Comparison of ENCODE assay signal across 8 cellular contexts in the genomic region with DNA sequence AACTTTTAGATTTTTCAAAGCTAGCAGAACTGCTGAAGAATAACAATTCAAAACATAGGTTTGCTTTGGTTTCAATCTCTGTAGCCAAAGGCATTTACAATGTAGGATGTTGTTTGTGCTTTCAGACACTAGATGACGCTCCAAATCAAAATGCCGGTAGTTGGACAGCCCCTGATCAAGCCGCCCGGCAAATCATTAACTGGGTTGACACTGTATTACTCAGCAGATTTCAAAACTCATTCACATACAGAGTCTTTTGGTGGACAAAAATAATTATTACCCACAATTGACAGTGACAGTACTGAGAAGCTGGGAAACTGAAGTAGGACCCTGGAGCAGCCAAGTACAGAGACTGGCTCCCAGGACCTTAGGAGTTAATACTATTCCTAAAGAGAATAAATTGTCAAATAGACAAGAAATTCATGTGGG. TPM values are rescaled to one million over a fixed set of nuclear protein-coding genes. Genes with fewer than 3 reads are reported as not detected.
DNase-seq lines count a peak whose midpoint lies in the region; ATAC-seq, FAIRE-seq and TF ChIP-seq lines count a peak whose summit lies in the region.

No MANE protein-coding gene starts in this region.

- no peaks in the 10 kb centered on the region for H3K79me2 ChIP-seq in HepG2 (ENCODE audit: insufficient read depth, low read length)

- peak overlapping the region; percentile 74 for H3K4me2 ChIP-seq in HepG2 (ENCODE audit: low read depth, low read length)

- H3K27ac ChIP-seq in colonic mucosa = no peak overlapping the region
- H3K27ac ChIP-seq in HepG2 (ENCODE audit: extremely low read length, insufficient read depth, low read length) = peak overlapping the region; percentile 71
- peak overlapping the region in 3 of 5 donors; percentile 15 to 41 (median 21) for H3K27ac ChIP-seq in stomach

- intact Hi-C loops in colonic mucosa (cut with DNase I) (loop anchor here (2.0 kb wide), 1 partner anchor 31 kb away; no protein-coding TSS in a partner anchor), HepG2 (cut with micrococcal nuclease; ENCODE audit: unreplicated experiment) (loop anchor here (1.0 to 10.0 kb wide), 3 partner anchors 31 to 249 kb away; no protein-coding TSS in a partner anchor), stomach (cut with DNase I; ENCODE audit: low total_unique reads) (no loop called here)

- POLR2A ChIA-PET in HepG2 (lab: Yijun Ruan, JAX) = interaction anchor here (0.7 to 2.2 kb wide), 7 partner anchors 20 to 1390 kb away, joined by 3 to 6 read pairs (median 3); a partner anchor contains a TSS

- ATAC-seq in GM18505 (IDR thresholded peaks at IDR 0.05; ENCODE audit: unreplicated experiment) = peak; percentile 82
- peak; percentile 59 for ATAC-seq in HG02884 (IDR thresholded peaks at IDR 0.05; ENCODE audit: unreplicated experiment)
- ATAC-seq in HepG2 = peak; percentile 94

- WGBS in HepG2 (ENCODE audit: low lambda C conversion rate) = 2% methylated on average over 4 of the region's 4 CpGs
- 0 to 1% (median 0%) methylated on average over 4 of the region's 4 CpGs for WGBS in stomach, 5 donors

- peak; percentile 92 for FAIRE-seq in HepG2 (lab: Jason Lieb, UNC)

- no peaks in the 10 kb centered on the region for H3K4me1 ChIP-seq in colonic mucosa
- peaks cover 22% of the 10 kb centered on the region for H3K4me1 ChIP-seq in HepG2 (ENCODE audit: insufficient read depth, low read length)
- peaks cover 2 to 14% (median 6%) of the 10 kb centered on the region in 4 donors for H3K4me1 ChIP-seq in stomach

- H3K9me3 ChIP-seq in colonic mucosa (no peaks in the 10 kb centered on the region), HepG2 (ENCODE audit: low read length) (no peaks in the 10 kb centered on the region), stomach (no peaks in the 10 kb centered on the region)

- H3K36me3 ChIP-seq in colonic mucosa (no peaks in the 10 kb centered on the region), HepG2 (replicated peaks in 1 of 2; ENCODE audit: control insufficient read depth in 1 of 2, insufficient read depth in 2 of 2, low read length in 2 of 2) (no peaks in the 10 kb centered on the region), stomach (no peaks in the 10 kb centered on the region)

- TF ChIP-seq RAD21 in HepG2 (CRISPR knock-in tag; IDR thresholded peaks at IDR 0.05) = peak; percentile 95

- TF ChIP-seq POLR2A in GM18505 (IDR thresholded peaks at IDR 0.05; ENCODE audit: borderline replicate concordance, extremely low read depth, insufficient read depth, insufficient read length) (no peak), HepG2 (IDR thresholded peaks at IDR 0.05; ENCODE audit: insufficient read depth in 1 of 2, low read depth in 2 of 2, low read length in 2 of 2) (no peak), stomach (IDR thresholded peaks at IDR 0.05) (no peak)

- peak overlapping the region; percentile 51 for H2AFZ ChIP-seq in HepG2 (ENCODE audit: low read length)

- BruUV-seq in HepG2 (replicated peaks; lab: Mats Ljungman, UMichigan) = no TSS peak

- H3K27me3 ChIP-seq in colonic mucosa (no peaks in the 10 kb centered on the region), HepG2 (ENCODE audit: control insufficient read depth in 1 of 2, insufficient read depth in 2 of 2, low read length in 2 of 2) (no peaks in the 10 kb centered on the region), stomach (no peaks in the 10 kb centered on the region)

- CTCF ChIA-PET in HepG2 (lab: Yijun Ruan, JAX; ENCODE audit: low intra/inter-chr PET ratio, low total read pairs) = interaction anchor here (1.1 to 6.0 kb wide), 4 partner anchors 21 to 38 kb away, joined by 4 to 208 read pairs (median 7); partner anchors contain the start of gene HFE

- TF ChIP-seq CTCF in AG09319 (IDR thresholded peaks at IDR 0.05; ENCODE audit: low read depth, low read length) (peak; percentile 91), colonic mucosa (IDR thresholded peaks at IDR 0.05) (peak; percentile 86), HepG2 (CRISPR knock-in tag; IDR thresholded peaks at IDR 0.05) (peak; percentile 92), stomach (IDR thresholded peaks at IDR 0.05) (peak in 5 of 7 experiments; percentile 60 to 91 (median 73))

- in situ Hi-C loops in HepG2 (cut with HindIII; ENCODE audit: extremely low pct_ligation_motif_present, low pct_unique_long_range_greater_than_20kb) = no loop called here

- H3K9ac ChIP-seq in colonic mucosa (ENCODE audit: low read depth in 2 of 2, low read length in 2 of 2) = no peak overlapping the region
- peak overlapping the region; percentile 54; the same call in 1 of the 2 replicates for H3K9ac ChIP-seq in HepG2 (ENCODE audit: insufficient read depth, low read depth, low read length)

- peak in 1 of 2 experiments; percentile 59; a peak in 1 of 4 replicates for TF ChIP-seq EP300 in HepG2 (IDR thresholded peaks at IDR 0.05; ENCODE audit: low read depth in 2 of 2, low read length in 2 of 2)
- TF ChIP-seq EP300 in HepG2 (CRISPR knock-in tag; IDR thresholded peaks at IDR 0.05; ENCODE audit: borderline replicate concordance) = no peak
- no peak for TF ChIP-seq EP300 in stomach (IDR thresholded peaks at IDR 0.05)

- no peaks in the 10 kb centered on the region for H4K20me1 ChIP-seq in HepG2 (ENCODE audit: insufficient read depth, low read length)

- DNase-seq in AG09319 (ENCODE audit: extremely low read depth, low read depth) = peak; percentile 56
- DNase-seq in NCI-H1930 (lab: John Stamatoyannopoulos, UW) = peak; percentile 25 to 35
- peak; percentile 18 for DNase-seq in T-helper 9 cell
- DNase-seq in colonic mucosa = peak; percentile 81
- DNase-seq in HepG2 (ENCODE audit: low spot score) = peak; percentile 96
- DNase-seq in stomach = peak; percentile 78

- H3K4me3 ChIP-seq in colonic mucosa (no peak overlapping the region), HepG2 (replicated peaks in 1 of 3; ENCODE audit: insufficient read depth in 1 of 3, low read depth in 2 of 3, low read length in 3 of 3) (peak overlapping the region; percentile 12 to 40 (median 16); a peak in 3 of 6 replicates), stomach (no peak overlapping the region)

TF ChIP-seq in HepG2, 621 proteins besides CTCF, POLR2A, EP300 and RAD21 (continues in another document):
- TF ChIP-seq, protein P1, sequence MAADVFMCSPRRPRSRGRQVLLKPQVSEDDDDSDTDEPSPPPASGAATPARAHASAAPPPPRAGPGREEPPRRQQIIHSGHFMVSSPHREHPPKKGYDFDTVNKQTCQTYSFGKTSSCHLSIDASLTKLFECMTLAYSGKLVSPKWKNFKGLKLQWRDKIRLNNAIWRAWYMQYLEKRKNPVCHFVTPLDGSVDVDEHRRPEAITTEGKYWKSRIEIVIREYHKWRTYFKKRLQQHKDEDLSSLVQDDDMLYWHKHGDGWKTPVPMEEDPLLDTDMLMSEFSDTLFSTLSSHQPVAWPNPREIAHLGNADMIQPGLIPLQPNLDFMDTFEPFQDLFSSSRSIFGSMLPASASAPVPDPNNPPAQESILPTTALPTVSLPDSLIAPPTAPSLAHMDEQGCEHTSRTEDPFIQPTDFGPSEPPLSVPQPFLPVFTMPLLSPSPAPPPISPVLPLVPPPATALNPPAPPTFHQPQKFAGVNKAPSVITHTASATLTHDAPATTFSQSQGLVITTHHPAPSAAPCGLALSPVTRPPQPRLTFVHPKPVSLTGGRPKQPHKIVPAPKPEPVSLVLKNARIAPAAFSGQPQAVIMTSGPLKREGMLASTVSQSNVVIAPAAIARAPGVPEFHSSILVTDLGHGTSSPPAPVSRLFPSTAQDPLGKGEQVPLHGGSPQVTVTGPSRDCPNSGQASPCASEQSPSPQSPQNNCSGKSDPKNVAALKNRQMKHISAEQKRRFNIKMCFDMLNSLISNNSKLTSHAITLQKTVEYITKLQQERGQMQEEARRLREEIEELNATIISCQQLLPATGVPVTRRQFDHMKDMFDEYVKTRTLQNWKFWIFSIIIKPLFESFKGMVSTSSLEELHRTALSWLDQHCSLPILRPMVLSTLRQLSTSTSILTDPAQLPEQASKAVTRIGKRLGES (CRISPR knock-in tag; IDR thresholded peaks at IDR 0.05; ENCODE audit: borderline replicate concordance) = no peak
- no peak for TF ChIP-seq ZNF556 (CRISPR knock-in tag; IDR thresholded peaks at IDR 0.05; ENCODE audit: borderline replicate concordance)
- TF ChIP-seq ZNF576 (CRISPR knock-in tag; IDR thresholded peaks at IDR 0.05) = no peak
- TF ChIP-seq HIVEP1 (CRISPR knock-in tag; IDR thresholded peaks at IDR 0.05) = no peak
- 0 out of 2 replicates have a peak, but pooled peaks have one; percentile 37 for TF ChIP-seq ZNF124 (CRISPR knock-in tag; IDR thresholded peaks at IDR 0.05)
- TF ChIP-seq ZNF746 (CRISPR knock-in tag; IDR thresholded peaks at IDR 0.05) = no peak

RNA-seq across cellular contexts. Expression of gene HFE, which starts 21.3 kb away (rescaled TPM):
- total RNA-seq in colonic mucosa = 10 to 100 TPM; 11.1 to 11.8 TPM
- 1.9 and 3.7 TPM in 2 replicates for total RNA-seq in HepG2 (2016; rRNA removed; fragmentation: Illumina TruSeq; extraction: Trizol)
- 0.18 and 0.51 TPM in 2 replicates for total RNA-seq in HepG2 (2016; cell fraction: cytosol; rRNA removed; fragmentation: Illumina TruSeq; extraction: Trizol; ENCODE audit: low read depth)
- 1.9 and 4.9 TPM in 2 replicates for total RNA-seq in HepG2 (2016; cell fraction: insoluble cytoplasmic fraction; rRNA removed; fragmentation: Illumina TruSeq; extraction: Trizol)
- 0.41 and 0.49 TPM in 2 replicates for total RNA-seq in HepG2 (2016; cell fraction: membrane; rRNA removed; fragmentation: Illumina TruSeq; extraction: Trizol)
- 3.5 and 4.2 TPM in 2 replicates for total RNA-seq in HepG2 (2016; cell fraction: nucleus; rRNA removed; fragmentation: Illumina TruSeq; extraction: Trizol)
- 5.7 and 6.3 TPM in 2 replicates for polyA plus RNA-seq in HepG2 (2011; rRNA removed)
- 5.3 and 5.8 TPM in 2 replicates for polyA plus RNA-seq in HepG2 (2011; cell fraction: cytosol; rRNA removed)
- polyA plus RNA-seq in HepG2 (2011; cell fraction: nucleus; rRNA removed) = 3.7 and 5.3 TPM in 2 replicates
- polyA plus RNA-seq in HepG2 (2012) = 2.4 and 3.5 TPM in 2 replicates
- 0.24 and 0.26 TPM in 2 replicates for polyA plus RNA-seq in HepG2 (2016; cell fraction: cytosol; fragmentation: Illumina TruSeq; extraction: Trizol; ENCODE audit: low read depth)
- polyA plus RNA-seq in HepG2 (2016; cell fraction: insoluble cytoplasmic fraction; fragmentation: Illumina TruSeq; extraction: Trizol; ENCODE audit: low read depth) = 1.4 and 2.1 TPM in 2 replicates
- polyA plus RNA-seq in HepG2 (2016; cell fraction: membrane; fragmentation: Illumina TruSeq; extraction: Trizol; ENCODE audit: low read depth) = 0.29 and 0.86 TPM in 2 replicates
- 7.7 and 8.2 TPM in 2 replicates for polyA plus RNA-seq in HepG2 (2016; cell fraction: nucleus; fragmentation: Illumina TruSeq; extraction: Trizol; ENCODE audit: insufficient read depth, low read depth)
- 13.4 and 32.5 TPM in 2 replicates for polyA minus RNA-seq in HepG2 (2011; rRNA and poly(A)+ RNA removed; ENCODE audit: low replicate concordance)
- 2.2 and 5.5 TPM in 2 replicates for polyA minus RNA-seq in HepG2 (2011; cell fraction: cytosol; rRNA and poly(A)+ RNA removed)
- 3.3 and 4.0 TPM in 2 replicates for polyA minus RNA-seq in HepG2 (2011; cell fraction: nucleus; rRNA and poly(A)+ RNA removed)
- total RNA-seq in stomach = 1 to 10 TPM; 3.5 to 8.2 (median 4.5) TPM
- polyA plus RNA-seq in stomach = 1 to 10 TPM; 1.5 to 3.7 (median 3.5) TPM

Comparison
In these comparisons a context has a peak if more than half of its experiments do, and no peak if none do; other contexts are left out.
1. DNase-seq: peak in every context shown above with its lines; median percentile 96 in HepG2; 81 in colonic mucosa; 78 in stomach; 56 in AG09319; 30 in NCI-H1930; 18 in T-helper 9 cell.
2. H3K4me3 ChIP-seq: peak in HepG2 (3 of 3); none in colonic mucosa (single experiment) and stomach (0 of 4).
3. Peak in every context shown above with its lines, with median percentiles within 50 percentile points of each other: CTCF ChIP-seq and ATAC-seq.